Comparison of ENCODE assay signal across 17 cellular contexts in the genomic region with DNA sequence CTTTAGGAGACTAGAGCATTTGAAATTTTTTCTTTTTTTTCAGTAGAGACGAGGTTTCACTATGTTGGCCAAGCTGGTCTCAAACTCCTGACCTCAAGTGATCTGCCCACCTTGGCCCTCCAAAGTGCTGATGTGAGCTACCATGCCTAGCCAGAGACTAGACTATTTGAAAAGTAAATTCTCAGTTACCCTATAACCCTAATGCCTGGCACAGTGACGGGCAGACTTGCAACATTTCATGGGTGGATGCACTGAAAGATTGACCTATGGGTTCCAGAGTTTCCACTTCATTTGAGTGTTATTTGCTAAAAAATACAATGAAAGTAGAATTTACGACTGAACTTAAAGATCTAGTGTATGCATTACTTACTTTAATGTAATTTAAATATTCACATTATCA. TPM values are rescaled to one million over a fixed set of nuclear protein-coding genes. Genes with fewer than 3 reads are reported as not detected.
DNase-seq lines count a peak whose midpoint lies in the region; ATAC-seq and TF ChIP-seq lines count a peak whose summit lies in the region.
"Had no signal": no experiment of that assay in that cellular context is flagged by ENCODE, and none has a peak within 500 bp of the region (broad histone marks: within the 10 kb centered on the region; RNA-seq: fewer than 3 reads in every experiment).

No MANE protein-coding gene starts in this region.

- no peak overlapping the region for H3K4me2 ChIP-seq in IMR-90 (ENCODE audit: low read depth, low read length)
- H3K4me2 ChIP-seq: A549 had no signal

- DNase-seq in IMR-90 (no peak), left lobe of liver (ENCODE audit: low spot score) (peak; percentile 82), DMS114 treated with DMSO at 0.1 percent for 48 hours (lab: John Stamatoyannopoulos, UW; ENCODE audit: unreplicated experiment) (no peak), NCI-H128 (lab: John Stamatoyannopoulos, UW; ENCODE audit: unreplicated experiment) (no peak)
- DNase-seq in stimulated activated naive CD8-positive, alpha-beta T cell treated with anti-CD3 and anti-CD28 coated beads, Interleukin-15, amount 100 ng/mL, for 72 hours: no peak
- DNase-seq: 8988T; C1 segment of cervical spinal cord; Calu3; CD4-positive, alpha-beta memory T cell; COR-L47; DMS153; DND-41; GOT3; HFFc6 had no signal

- H4K20me1 ChIP-seq in IMR-90 (ENCODE audit: insufficient read depth, low read length): no peaks in the 10 kb centered on the region

- in situ Hi-C loops in IMR-90 (cut with MboI; ENCODE audit: low sequenced_read_pairs): no loop called here

- H3K4me3 ChIP-seq in IMR-90 (ENCODE audit: insufficient read depth, low read depth, low read length) (no peak overlapping the region), subcutaneous abdominal adipose tissue (ENCODE audit: low read depth in 1 of 5, low read length in 5 of 5) (no peak overlapping the region)
- H3K4me3 ChIP-seq: A549, HAP-1 had no signal

- H3K4me3 Mint-ChIP-seq in stimulated activated naive CD8-positive, alpha-beta T cell treated with anti-CD3 and anti-CD28 coated beads, Interleukin-15, amount 100 ng/mL, for 72 hours: no peak overlapping the region
- H3K4me3 Mint-ChIP-seq: CD4-positive, alpha-beta memory T cell; HFFc6 had no signal

- peaks cover 5% of the 10 kb centered on the region; the same call in 1 of the 2 replicates for H3K9me1 ChIP-seq in IMR-90 (ENCODE audit: insufficient read depth, low read length)

- POLR2A ChIA-PET in IMR-90 (lab: Charles Lee; ENCODE audit: unreplicated experiment): interaction anchor here (0.7 kb wide), 1 partner anchor 11 kb away, joined by 3 read pairs; no protein-coding TSS in a partner anchor

- H3K27ac ChIP-seq in IMR-90 (ENCODE audit: insufficient read depth, low read length): no peak overlapping the region
- peak overlapping the region; percentile 61 for H3K27ac ChIP-seq in subcutaneous abdominal adipose tissue (ENCODE audit: low read depth, low read length)

- ATAC-seq in IMR-90 (ENCODE audit: low read depth) (no peak), left lobe of liver (peak; percentile 65)
- ATAC-seq in stimulated activated naive CD8-positive, alpha-beta T cell treated with anti-CD3 and anti-CD28 coated beads, Interleukin-15, amount 100 ng/mL, for 72 hours: no peak
- ATAC-seq: A549 had no signal

- intact Hi-C loops in IMR-90 (cut with micrococcal nuclease): loop anchor here (5.0 kb wide), 1 partner anchor 166 kb away; no protein-coding TSS in a partner anchor

- H3K27me3 Mint-ChIP-seq in stimulated activated naive CD8-positive, alpha-beta T cell treated with anti-CD3 and anti-CD28 coated beads, Interleukin-15, amount 100 ng/mL, for 72 hours: no peaks in the 10 kb centered on the region

- peak overlapping the region; percentile 7; the same call in 1 of the 2 replicates for H3K4ac ChIP-seq in IMR-90 (ENCODE audit: low read depth, low read length)

- H2BK20ac ChIP-seq in IMR-90 (ENCODE audit: low read depth, low read length): peak overlapping the region; percentile 20; the same call in 1 of the 2 replicates

- no peak overlapping the region for H2AK5ac ChIP-seq in IMR-90 (ENCODE audit: low read depth, low read length)

- H4K91ac ChIP-seq in IMR-90 (ENCODE audit: insufficient read depth, low read depth, low read length): no peak overlapping the region

- H3K9me3 Mint-ChIP-seq in stimulated activated naive CD8-positive, alpha-beta T cell treated with anti-CD3 and anti-CD28 coated beads, Interleukin-15, amount 100 ng/mL, for 72 hours: peaks cover 0 to 8% of the 10 kb centered on the region in 2 donors
- H3K9me3 Mint-ChIP-seq: CD4-positive, alpha-beta memory T cell; HFFc6 had no signal

- dilution Hi-C loops in IMR-90 (cut with HindIII; ENCODE audit: low sequenced_read_pairs, unreplicated experiment): no loop called here

- no peak overlapping the region for H3K9ac ChIP-seq in IMR-90 (ENCODE audit: low read depth, low read length)
- no peak overlapping the region for H3K9ac ChIP-seq in subcutaneous abdominal adipose tissue (ENCODE audit: low read length in 5 of 5)

- CTCF ChIA-PET in IMR-90 (lab: Yijun Ruan, JAX): interaction anchor here (1.4 kb wide), 1 partner anchor 53 kb away, joined by 4 read pairs; no protein-coding TSS in a partner anchor

- no CpG with 5 or more reads among the region's 3 CpGs for whole genome bisulfite sequencing in IMR-90 (ENCODE audit: extremely low coverage in 2 of 2, insufficient read length in 1 of 2), 2 experiments

- H2BK120ac ChIP-seq in IMR-90 (ENCODE audit: low read depth, low read length): 0 out of 2 replicates have a peak overlapping the region, but pooled peaks have one; percentile 6

- H4K5ac ChIP-seq in IMR-90 (ENCODE audit: low read depth, low read length): no peak overlapping the region

- no peak overlapping the region for H4K8ac ChIP-seq in IMR-90 (ENCODE audit: low read depth in 2 of 2, low read length in 2 of 2)

- H3K14ac ChIP-seq in IMR-90 (replicated peaks; ENCODE audit: low read depth, low read length): no peak overlapping the region

- H3K56ac ChIP-seq in IMR-90 (ENCODE audit: extremely low read depth, insufficient read depth, low read length): no peak overlapping the region

- H3K79me1 ChIP-seq in IMR-90 (ENCODE audit: low read depth in 1 of 2, low read length in 2 of 2): no peaks in the 10 kb centered on the region

- no peak for TF ChIP-seq RAD21 in IMR-90 (IDR thresholded peaks at IDR 0.05; ENCODE audit: low read length)

- H3K27me3 ChIP-seq in IMR-90 (ENCODE audit: control insufficient read depth, insufficient read depth, low read length) (no peaks in the 10 kb centered on the region), subcutaneous abdominal adipose tissue (ENCODE audit: control insufficient read depth in 5 of 5, insufficient read depth in 4 of 5, low read length in 5 of 5) (no peaks in the 10 kb centered on the region)

- no peak overlapping the region for H3K23ac ChIP-seq in IMR-90 (ENCODE audit: low read depth, low read length)

- peaks cover 15% of the 10 kb centered on the region for H3K4me1 Mint-ChIP-seq in stimulated activated naive CD8-positive, alpha-beta T cell treated with anti-CD3 and anti-CD28 coated beads, Interleukin-15, amount 100 ng/mL, for 72 hours

- H2BK15ac ChIP-seq in IMR-90 (ENCODE audit: low read depth, low read length): no peak overlapping the region

- no peaks in the 10 kb centered on the region for H3K36me3 ChIP-seq in IMR-90 (ENCODE audit: control insufficient read depth, insufficient read depth, low read length)
- no peaks in the 10 kb centered on the region for H3K36me3 ChIP-seq in subcutaneous abdominal adipose tissue (ENCODE audit: control insufficient read depth in 5 of 5, insufficient read depth in 5 of 5, low read length in 5 of 5)
- H3K36me3 ChIP-seq: HAP-1 had no signal

- H2AFZ ChIP-seq in IMR-90 (replicated peaks; ENCODE audit: low read length, poor library complexity): no peak overlapping the region

- no peak for TF ChIP-seq POLR2A in IMR-90 (IDR thresholded peaks at IDR 0.05; ENCODE audit: low read depth, low read length)

- H3K4me1 ChIP-seq in IMR-90 (ENCODE audit: control insufficient read depth, insufficient read depth, low read length) (peaks cover 8% of the 10 kb centered on the region), subcutaneous abdominal adipose tissue (ENCODE audit: control insufficient read depth in 5 of 5, insufficient read depth in 5 of 5, low read length in 5 of 5) (no peaks in the 10 kb centered on the region)
- H3K4me1 ChIP-seq: HAP-1 had no signal

- H2BK5ac ChIP-seq in IMR-90 (ENCODE audit: low read depth, low read length, poor library complexity, severe bottlenecking): no peak overlapping the region

- no TSS peak for BruUV-seq in IMR-90 (replicated peaks; lab: Mats Ljungman, UMichigan)

- H2AK9ac ChIP-seq in IMR-90 (replicated peaks; ENCODE audit: low read depth, low read length, poor library complexity): no peak overlapping the region

- no peak for TF ChIP-seq CTCF in IMR-90 (conservative IDR thresholded peaks at IDR 0.05; ENCODE audit: low read depth, low read length)

- H3K9me3 ChIP-seq in IMR-90 (ENCODE audit: control insufficient read depth, insufficient read depth, low read length) (no peaks in the 10 kb centered on the region), subcutaneous abdominal adipose tissue (ENCODE audit: control insufficient read depth in 5 of 5, low read length in 5 of 5) (no peaks in the 10 kb centered on the region)
- H3K9me3 ChIP-seq: A549, HAP-1 had no signal

- H3K27ac Mint-ChIP-seq in stimulated activated naive CD8-positive, alpha-beta T cell treated with anti-CD3 and anti-CD28 coated beads, Interleukin-15, amount 100 ng/mL, for 72 hours: no peak overlapping the region
- H3K27ac Mint-ChIP-seq: CD4-positive, alpha-beta memory T cell had no signal

- no peak overlapping the region for H3K18ac ChIP-seq in IMR-90 (ENCODE audit: low read depth, low read length)

TF ChIP-seq in IMR-90, 13 proteins besides CTCF, POLR2A, EP300 and RAD21:
- TF ChIP-seq MAFK (IDR thresholded peaks at IDR 0.05; ENCODE audit: low read depth, low read length): no peak
- TF ChIP-seq RCOR1 (IDR thresholded peaks at IDR 0.05; ENCODE audit: insufficient replicate concordance, low read length): no peak
- no peak for TF ChIP-seq CHD1 (IDR thresholded peaks at IDR 0.05; ENCODE audit: low read depth, low read length)
- no peak for TF ChIP-seq BHLHE40 (IDR thresholded peaks at IDR 0.05; ENCODE audit: low read depth, low read length)
- TF ChIP-seq, protein P1, sequence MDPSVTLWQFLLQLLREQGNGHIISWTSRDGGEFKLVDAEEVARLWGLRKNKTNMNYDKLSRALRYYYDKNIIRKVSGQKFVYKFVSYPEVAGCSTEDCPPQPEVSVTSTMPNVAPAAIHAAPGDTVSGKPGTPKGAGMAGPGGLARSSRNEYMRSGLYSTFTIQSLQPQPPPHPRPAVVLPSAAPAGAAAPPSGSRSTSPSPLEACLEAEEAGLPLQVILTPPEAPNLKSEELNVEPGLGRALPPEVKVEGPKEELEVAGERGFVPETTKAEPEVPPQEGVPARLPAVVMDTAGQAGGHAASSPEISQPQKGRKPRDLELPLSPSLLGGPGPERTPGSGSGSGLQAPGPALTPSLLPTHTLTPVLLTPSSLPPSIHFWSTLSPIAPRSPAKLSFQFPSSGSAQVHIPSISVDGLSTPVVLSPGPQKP (IDR thresholded peaks at IDR 0.05; ENCODE audit: borderline replicate concordance, low read depth, low read length): no peak
- TF ChIP-seq MXI1 (IDR thresholded peaks at IDR 0.05; ENCODE audit: borderline replicate concordance, low read depth, low read length): no peak
- TF ChIP-seq MAZ (IDR thresholded peaks at IDR 0.05; ENCODE audit: borderline replicate concordance, low read depth, low read length): no peak
TF ChIP-seq in IMR-90: peak in this region for 0.

RNA-seq across cellular contexts. Expression of a gene that starts 45.7 kb away (rescaled TPM):
- under 0.01 TPM in 1 of 2 replicates, not detected in the other for total RNA-seq in IMR-90 (2012; rRNA removed)
- 0.07 and 0.14 TPM in 2 replicates for polyA plus RNA-seq in IMR-90 (2012; rRNA removed)
- 0.05 and 0.19 TPM in 2 replicates for polyA plus RNA-seq in IMR-90 (2012; cell fraction: cytosol; rRNA removed)
- 0.12 TPM in 1 of 2 replicates, not detected in the other for polyA plus RNA-seq in IMR-90 (2012; cell fraction: nucleus; rRNA removed; ENCODE audit: low replicate concordance)
- total RNA-seq in left lobe of liver: 202 TPM
- total RNA-seq: Calu3, HFFc6 had no signal

Comparison
In these comparisons a context has a peak if more than half of its experiments do, and no peak if none do; other contexts are left out.
1. RNA of a gene that starts 45.7 kb away (total RNA-seq): 202 TPM in left lobe of liver (single experiment); under 0.01 TPM in IMR-90; every median in the first group is over 100 times any median in the second.